8 cellular contexts compared by ENCODE assay signal in the genomic region with DNA sequence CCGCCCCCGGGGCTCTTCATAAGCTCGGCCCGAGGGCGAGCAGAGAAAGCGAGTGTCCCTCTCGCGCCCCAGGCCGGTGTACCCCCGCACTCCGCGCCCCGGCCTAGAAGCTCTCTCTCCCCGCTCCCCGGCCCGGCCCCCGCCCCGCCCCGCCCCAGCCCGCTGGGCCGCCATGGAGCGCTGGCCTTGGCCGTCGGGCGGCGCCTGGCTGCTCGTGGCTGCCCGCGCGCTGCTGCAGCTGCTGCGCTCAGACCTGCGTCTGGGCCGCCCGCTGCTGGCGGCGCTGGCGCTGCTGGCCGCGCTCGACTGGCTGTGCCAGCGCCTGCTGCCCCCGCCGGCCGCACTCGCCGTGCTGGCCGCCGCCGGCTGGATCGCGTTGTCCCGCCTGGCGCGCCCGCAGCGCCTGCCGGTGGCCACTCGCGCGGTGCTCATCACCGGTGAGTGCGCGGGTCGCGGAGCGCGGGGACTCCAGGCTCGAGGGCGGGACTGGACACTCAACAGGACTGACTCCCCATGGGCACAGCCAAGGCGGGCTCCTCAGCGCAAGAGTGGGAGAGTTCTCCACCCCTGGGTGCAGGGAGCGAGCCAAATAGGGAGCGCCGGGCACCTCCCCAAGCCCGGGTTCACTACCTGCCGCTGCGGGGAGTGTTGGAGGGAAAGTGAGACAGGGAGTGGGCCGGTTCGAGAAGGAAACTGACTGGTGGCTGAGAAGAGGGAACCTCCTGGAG. TPM values are rescaled to one million over a fixed set of nuclear protein-coding genes. Genes with fewer than 3 reads are reported as not detected.
A peak's percentile ranks its signal among the peaks of the same experiment; 100 is the strongest.
DNase-seq lines count a peak whose midpoint lies in the region; ATAC-seq and TF ChIP-seq lines count a peak whose summit lies in the region.

A gene (plus strand): TSS at position 45 of the 728 bp plus-strand sequence. CDS start 128 bp downstream, at position 173.

- peak within 1 kb of the TSS; percentile 77 for H3K4me3 Mint-ChIP-seq in activated naive CD4-positive, alpha-beta T cell treated with anti-CD3 and anti-CD28 coated beads for 36 hours

- ATAC-seq in omental fat pad (ENCODE audit: low FRiP score) (peak; percentile 60), GM18511 (IDR thresholded peaks at IDR 0.05; ENCODE audit: unreplicated experiment) (no peak), HG03520 (IDR thresholded peaks at IDR 0.05; ENCODE audit: unreplicated experiment) (no peak)

- no peaks in the 10 kb centered on the region for H3K36me3 Mint-ChIP-seq in activated naive CD4-positive, alpha-beta T cell treated with anti-CD3 and anti-CD28 coated beads for 36 hours (ENCODE audit: low read depth)

- peaks cover 10% of the 10 kb centered on the region for H3K4me1 Mint-ChIP-seq in activated naive CD4-positive, alpha-beta T cell treated with anti-CD3 and anti-CD28 coated beads for 36 hours (ENCODE audit: low read depth)

- CTCF ChIA-PET in activated naive CD4-positive, alpha-beta T cell treated with anti-CD3 and anti-CD28 coated beads for 36 hours (lab: Charles Lee), result interaction anchor here (0.6 to 1.2 kb wide), 6 partner anchors 15 to 187 kb away, joined by 3 to 9 read pairs (median 3); a partner anchor contains a TSS

- peaks cover 31% of the 10 kb centered on the region for H3K27me3 Mint-ChIP-seq in activated naive CD4-positive, alpha-beta T cell treated with anti-CD3 and anti-CD28 coated beads for 36 hours (ENCODE audit: low read depth)

- DNase-seq in NCI-H2196 (lab: John Stamatoyannopoulos, UW; ENCODE audit: unreplicated experiment) (peak; percentile 61), NCI-H2196 treated with DMSO at 0.1 percent for 48 hours (lab: John Stamatoyannopoulos, UW; ENCODE audit: unreplicated experiment) (no peak), NCI-H2227 (lab: John Stamatoyannopoulos, UW; ENCODE audit: unreplicated experiment) (peak; percentile 78), head of caudate nucleus (peak in 41 of 42 donors; percentile 32 to 79 (median 59)), omental fat pad (ENCODE audit: low spot score) (no peak)
- DNase-seq in activated naive CD4-positive, alpha-beta T cell treated with anti-CD3 and anti-CD28 coated beads for 36 hours, result no peak

- H3K9me3 Mint-ChIP-seq in activated naive CD4-positive, alpha-beta T cell treated with anti-CD3 and anti-CD28 coated beads for 36 hours, result no peaks in the 10 kb centered on the region

- intact Hi-C loops in activated naive CD4-positive, alpha-beta T cell treated with anti-CD3 and anti-CD28 coated beads for 36 hours (cut with micrococcal nuclease), result no loop called here
- intact Hi-C loops in head of caudate nucleus (cut with DNase I), result no loop called here

- no peak for TF ChIP-seq CTCF in omental fat pad (IDR thresholded peaks at IDR 0.05)

- H3K27ac Mint-ChIP-seq in activated naive CD4-positive, alpha-beta T cell treated with anti-CD3 and anti-CD28 coated beads for 36 hours, result no peak within 1 kb of the TSS

RNA-seq across cellular contexts. Expression of the gene that starts here (rescaled TPM):
- total RNA-seq in activated naive CD4-positive, alpha-beta T cell treated with anti-CD3 and anti-CD28 coated beads for 36 hours, result 1 to 10 TPM in 1 of 2 experiments, under 1 TPM in 1; 0.86 to 1.1 TPM
- 1 to 10 TPM in 3 of 4 donors, not detected in 1; 1.7 to 2.7 (median 2.0) TPM for total RNA-seq in omental fat pad

Comparison
In these comparisons a context has a peak if more than half of its experiments do, and no peak if none do; other contexts are left out.
1. DNase-seq: peak in NCI-H2196 (single experiment), NCI-H2227 (single experiment) and head of caudate nucleus (41 of 42); none in NCI-H2196 treated with DMSO at 0.1 percent for 48 hours (single experiment), activated naive CD4-positive, alpha-beta T cell treated with anti-CD3 and anti-CD28 coated beads for 36 hours (single experiment) and omental fat pad (single experiment).